ENCODE assay signal across 10 cellular contexts in genomic region chr2:25347205-25347815, GRCh38. TPM values are rescaled to one million over a fixed set of nuclear protein-coding genes. Genes with fewer than 3 reads are reported as not detected.
A peak's percentile ranks its signal among the peaks of the same experiment; 100 is the strongest.
DNase-seq lines count a peak whose midpoint lies in the region; ATAC-seq and TF ChIP-seq lines count a peak whose summit lies in the region.
"Had no signal": no experiment of that assay in that cellular context is flagged by ENCODE, and none has a peak within 500 bp of the region (broad histone marks: within the 10 kb centered on the region; RNA-seq: fewer than 3 reads in every experiment).

No MANE protein-coding gene starts in this region.

- no peak for TF ChIP-seq CTCF in Panc1 (IDR thresholded peaks at IDR 0.05)
- TF ChIP-seq CTCF in mammary epithelial cell (conservative IDR thresholded peaks at IDR 0.05 in 1 of 2, IDR thresholded peaks at IDR 0.05 in 1 of 2; ENCODE audit: extremely low read depth in 1 of 2, insufficient read depth in 1 of 2, low read depth in 1 of 2, low read length in 2 of 2), result no peak
- TF ChIP-seq CTCF in body of pancreas (IDR thresholded peaks at IDR 0.05), result no peak
- TF ChIP-seq CTCF in GM10248 (IDR thresholded peaks at IDR 0.05; ENCODE audit: control extremely low read depth, extremely low read depth, low read depth, missing control alignments), result no peak

- peaks cover 26% of the 10 kb centered on the region for H3K4me1 Mint-ChIP-seq in T-helper 2 cell treated with Interferon-gamma antibody and Interleukin-4, amounts not matched to agents 5 μg/mL and 100 μg/mL, for 36 hours (ENCODE audit: low read depth)

- CTCF ChIA-PET in Panc1 (lab: Charles Lee), result interaction anchor here (0.6 to 1.1 kb wide), 3 partner anchors 15 to 260 kb away, joined by 4 to 9 read pairs (median 7); no protein-coding TSS in a partner anchor
- CTCF ChIA-PET in mammary epithelial cell (lab: Charles Lee; ENCODE audit: low non-redundant PET), result no interaction called here
- CTCF ChIA-PET in GM10248 (lab: Yijun Ruan, JAX), result interaction anchor here (0.6 to 6.1 kb wide), 3 partner anchors 11 to 30 kb away, joined by 3 to 44 read pairs (median 5); no protein-coding TSS in a partner anchor
- CTCF ChIA-PET in HEK293T (lab: Yijun Ruan, JAX), result interaction anchor here (0.6 to 3.3 kb wide), 2 partner anchors 15 to 124 kb away, joined by 4 to 17 read pairs; no protein-coding TSS in a partner anchor

- DNase-seq in T-helper 2 cell treated with Interferon-gamma antibody and Interleukin-4, amounts not matched to agents 5 μg/mL and 100 μg/mL, for 36 hours (ENCODE audit: low spot score), result peak; percentile 51
- DNase-seq in T-helper 2 cell, result no peak
- DNase-seq in Panc1 (ENCODE audit: low read depth, low spot score), result no peak
- peak; percentile 57 for DNase-seq in mammary epithelial cell
- peak; percentile 45 to 60 for DNase-seq in stimulated activated CD8-positive, alpha-beta memory T cell treated with anti-CD3 and anti-CD28 coated beads, Interleukin-15, amount 100 ng/mL, for 48 hours (ENCODE audit: low read depth in 2 of 2)
- DNase-seq in body of pancreas, result no peak
- no peak for DNase-seq in GM10248 (ENCODE audit: extremely low spot score)
- DNase-seq in HEK293T (ENCODE audit: extremely low spot score), result no peak
- DNase-seq: NCI-H524 treated with DMSO at 0.1 percent for 48 hours had no signal

- H3K9ac ChIP-seq in mammary epithelial cell (ENCODE audit: insufficient read depth, low read length), result no peak overlapping the region

- H3K27ac ChIP-seq in Panc1 (ENCODE audit: low read length) (no peak overlapping the region), mammary epithelial cell (ENCODE audit: insufficient read depth, low read depth, low read length) (no peak overlapping the region), body of pancreas (no peak overlapping the region)

- no peaks in the 10 kb centered on the region for H4K20me1 ChIP-seq in mammary epithelial cell (ENCODE audit: insufficient read depth, low read length)

- TF ChIP-seq POLR2A in body of pancreas (IDR thresholded peaks at IDR 0.05), result no peak

- H3K4me3 Mint-ChIP-seq in T-helper 2 cell treated with Interferon-gamma antibody and Interleukin-4, amounts not matched to agents 5 μg/mL and 100 μg/mL, for 36 hours, result no peak overlapping the region

- H3K4me3 ChIP-seq in Panc1 (ENCODE audit: low read depth in 2 of 2, low read length in 2 of 2) (no peak overlapping the region), mammary epithelial cell (replicated peaks in 1 of 3; ENCODE audit: insufficient read depth in 1 of 3, low read depth in 2 of 3, low read length in 3 of 3) (no peak overlapping the region), body of pancreas (no peak overlapping the region)

- no peaks in the 10 kb centered on the region for H3K36me3 Mint-ChIP-seq in T-helper 2 cell treated with Interferon-gamma antibody and Interleukin-4, amounts not matched to agents 5 μg/mL and 100 μg/mL, for 36 hours (ENCODE audit: low read depth)
- H3K36me3 Mint-ChIP-seq: IgD-negative memory B cell had no signal

- peak overlapping the region; percentile 8 for H2AFZ ChIP-seq in mammary epithelial cell (ENCODE audit: low read depth, low read length)

- dilution Hi-C loops in mammary epithelial cell (cut with HindIII; ENCODE audit: low sequenced_read_pairs), result no loop called here

- H3K36me3 ChIP-seq in Panc1 (ENCODE audit: control insufficient read depth, insufficient read depth, low read length) (no peaks in the 10 kb centered on the region), mammary epithelial cell (ENCODE audit: insufficient read depth, low read length) (no peaks in the 10 kb centered on the region), body of pancreas (replicated peaks in 1 of 2; ENCODE audit: insufficient read depth in 1 of 2, low read depth in 2 of 2) (no peaks in the 10 kb centered on the region)

- H3K79me2 ChIP-seq in mammary epithelial cell (ENCODE audit: insufficient read depth, low read length), result no peaks in the 10 kb centered on the region

- no peaks in the 10 kb centered on the region for H3K9me3 ChIP-seq in Panc1 (ENCODE audit: control insufficient read depth, insufficient read depth, low read depth, low read length)
- no peaks in the 10 kb centered on the region for H3K9me3 ChIP-seq in mammary epithelial cell (replicated peaks; ENCODE audit: insufficient read depth, low read length)
- H3K9me3 ChIP-seq in body of pancreas, result no peaks in the 10 kb centered on the region

- no peaks in the 10 kb centered on the region for H3K27me3 ChIP-seq in Panc1 (ENCODE audit: control insufficient read depth, insufficient read depth, low read length)
- no peaks in the 10 kb centered on the region for H3K27me3 ChIP-seq in mammary epithelial cell (ENCODE audit: insufficient read depth, low read length)
- H3K27me3 ChIP-seq in body of pancreas, result no peaks in the 10 kb centered on the region

- H3K9me3 Mint-ChIP-seq in T-helper 2 cell treated with Interferon-gamma antibody and Interleukin-4, amounts not matched to agents 5 μg/mL and 100 μg/mL, for 36 hours, result no peaks in the 10 kb centered on the region

- no peak overlapping the region for H3K27ac Mint-ChIP-seq in T-helper 2 cell treated with Interferon-gamma antibody and Interleukin-4, amounts not matched to agents 5 μg/mL and 100 μg/mL, for 36 hours
- H3K27ac Mint-ChIP-seq: IgD-negative memory B cell had no signal

- in situ Hi-C loops in Panc1 (cut with HindIII; ENCODE audit: low pct_unique_long_range_greater_than_20kb, low sequenced_read_pairs), result no loop called here
- in situ Hi-C loops in mammary epithelial cell (cut with MboI; ENCODE audit: low sequenced_read_pairs in 2 of 2), result no loop called here

- POLR2A ChIA-PET in Panc1 (lab: Charles Lee) (interaction anchor here (0.7 kb wide), 1 partner anchor 90 kb away, joined by 3 read pairs; no protein-coding TSS in a partner anchor), GM10248 (lab: Yijun Ruan, JAX) (no interaction called here), HEK293T (lab: Yijun Ruan, JAX) (interaction anchor here (1.8 kb wide), 1 partner anchor 15 kb away, joined by 4 read pairs; no protein-coding TSS in a partner anchor)

- no peaks in the 10 kb centered on the region for H3K27me3 Mint-ChIP-seq in T-helper 2 cell treated with Interferon-gamma antibody and Interleukin-4, amounts not matched to agents 5 μg/mL and 100 μg/mL, for 36 hours (ENCODE audit: low read depth)

- intact Hi-C loops in Panc1 (cut with micrococcal nuclease; ENCODE audit: unreplicated experiment), result no loop called here
- intact Hi-C loops in mammary epithelial cell (cut with micrococcal nuclease), result loop anchor here (10.0 kb wide), 1 partner anchor 317 kb away; no protein-coding TSS in a partner anchor
- intact Hi-C loops in body of pancreas (cut with DNase I), result loop anchor here (10.0 kb wide), 1 partner anchor 177 kb away; no protein-coding TSS in a partner anchor

- H3K4me1 ChIP-seq in Panc1 (ENCODE audit: control insufficient read depth, insufficient read depth, low read length) (no peaks in the 10 kb centered on the region), mammary epithelial cell (ENCODE audit: insufficient read depth, low read length) (peaks cover 25% of the 10 kb centered on the region), body of pancreas (peaks cover 6% of the 10 kb centered on the region)

- ATAC-seq in Panc1, result peak; percentile 45; the same call in 1 of the 2 replicates
- no peak for ATAC-seq in body of pancreas

- 51% methylated on average over 7 of the region's 7 CpGs for WGBS in mammary epithelial cell (ENCODE audit: low coverage, missing lambda C conversion rate)
- 58 to 74% methylated on average over 7 of the region's 7 CpGs for WGBS in body of pancreas, 2 donors

- BruUV-seq in Panc1 (replicated peaks; lab: Mats Ljungman, UMichigan) (no TSS peak), mammary epithelial cell (replicated peaks; lab: Mats Ljungman, UMichigan) (no TSS peak)

- no peak overlapping the region for H3K4me2 ChIP-seq in mammary epithelial cell (ENCODE audit: insufficient read depth, low read depth, low read length)

TF ChIP-seq in HEK293T, 16 proteins besides CTCF, POLR2A, EP300 and RAD21:
- TF ChIP-seq ARNT (IDR thresholded peaks at IDR 0.05) (no peak), FOXK2 (IDR thresholded peaks at IDR 0.05) (no peak), LEF1 (IDR thresholded peaks at IDR 0.05; ENCODE audit: borderline replicate concordance) (no peak), SP1 (IDR thresholded peaks at IDR 0.05) (no peak), ZNF384 (IDR thresholded peaks at IDR 0.05) (no peak), NFRKB (IDR thresholded peaks at IDR 0.05) (no peak), PKNOX1 (IDR thresholded peaks at IDR 0.05) (no peak), CTBP1 (IDR thresholded peaks at IDR 0.05; ENCODE audit: borderline replicate concordance) (no peak), HDGF (IDR thresholded peaks at IDR 0.05; ENCODE audit: borderline replicate concordance) (no peak), TARDBP (IDR thresholded peaks at IDR 0.05) (no peak), BHLHE40 (IDR thresholded peaks at IDR 0.05; ENCODE audit: borderline replicate concordance) (no peak), FOXA1 (IDR thresholded peaks at IDR 0.05) (no peak), L3MBTL2 (conservative IDR thresholded peaks at IDR 0.05) (no peak), FOXM1 (IDR thresholded peaks at IDR 0.05; ENCODE audit: borderline replicate concordance) (no peak), ELF4 (IDR thresholded peaks at IDR 0.05) (no peak)

RNA-seq across cellular contexts. Expression of gene DNMT3A, which starts 5.6 kb away (rescaled TPM):
- total RNA-seq in Panc1 (2021; ENCODE audit: unreplicated experiment), result 29.3 TPM
- 54.3 TPM for polyA plus RNA-seq in Panc1 (2012; ENCODE audit: insufficient read length)
- 10 to 100 TPM in 1 of 2 donors, 1 to 10 TPM in 1; 9.6 to 14.2 TPM for total RNA-seq in mammary epithelial cell
- 1.7 TPM for polyA plus RNA-seq in mammary epithelial cell
- polyA minus RNA-seq in mammary epithelial cell, result 31.7 TPM
- 10 to 100 TPM; 18.7 to 27.4 TPM for total RNA-seq in body of pancreas

Comparison
In these comparisons a context has a peak if more than half of its experiments do, and no peak if none do; other contexts are left out.
1. DNase-seq: peak in T-helper 2 cell treated with Interferon-gamma antibody and Interleukin-4, amounts not matched to agents 5 μg/mL and 100 μg/mL, for 36 hours (single experiment), mammary epithelial cell (single experiment) and stimulated activated CD8-positive, alpha-beta memory T cell treated with anti-CD3 and anti-CD28 coated beads, Interleukin-15, amount 100 ng/mL, for 48 hours (2 of 2); none in T-helper 2 cell (0 of 5), Panc1 (single experiment), body of pancreas (0 of 4), GM10248 (single experiment) and HEK293T (single experiment).